In the genomic region with DNA sequence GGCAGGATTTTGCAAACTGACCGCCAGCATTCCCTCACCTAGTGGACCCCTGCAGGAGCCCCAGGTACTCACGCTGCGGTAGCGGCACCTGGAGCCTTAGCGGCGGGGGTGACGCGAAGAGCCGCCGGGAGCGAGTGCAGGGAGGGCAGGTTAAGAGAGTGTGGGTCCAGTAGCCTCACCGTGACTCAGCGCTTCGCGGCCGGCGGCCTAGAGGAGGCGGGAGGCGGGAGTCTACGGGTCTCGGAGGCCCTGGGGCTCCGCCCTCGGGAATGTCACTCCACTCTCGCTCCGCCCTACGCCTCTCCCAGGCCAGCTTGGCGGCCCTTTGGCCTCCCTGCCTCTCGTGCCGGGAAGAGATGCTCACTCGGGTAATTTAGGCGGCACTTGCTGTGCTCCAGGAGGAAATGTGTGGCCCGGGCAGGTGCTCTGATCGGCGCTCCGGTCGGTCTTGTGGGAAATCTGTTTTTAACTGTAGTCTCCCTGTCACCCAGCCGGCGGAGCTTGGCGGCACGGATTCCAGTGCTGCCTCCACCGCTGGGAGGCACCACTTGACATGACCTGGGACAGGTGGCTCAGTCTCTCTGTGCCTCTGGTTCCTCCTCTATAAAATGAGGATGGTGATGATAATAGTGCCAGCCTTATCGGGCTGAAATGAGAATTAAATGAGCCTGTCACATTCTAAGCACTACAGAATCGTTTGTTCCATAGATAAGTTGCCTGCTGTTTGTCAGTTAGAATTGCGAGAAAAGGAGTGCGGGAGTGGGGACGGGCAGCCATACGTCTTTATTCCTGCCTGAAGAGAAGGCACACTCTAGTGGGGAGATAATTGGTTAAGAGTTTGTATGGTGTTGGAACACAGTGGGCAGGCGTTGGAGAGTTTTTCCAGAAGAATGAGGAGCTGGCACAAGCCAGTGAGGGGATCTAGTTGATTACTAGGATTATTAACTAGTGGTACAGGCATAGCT, we compare ENCODE assay signal across 8 cellular contexts. TPM values are rescaled to one million over a fixed set of nuclear protein-coding genes. Genes with fewer than 3 reads are reported as not detected.
A peak's percentile ranks its signal among the peaks of the same experiment; 100 is the strongest.
DNase-seq lines count a peak whose midpoint lies in the region; ATAC-seq lines count a peak whose summit lies in the region.

A gene (minus strand): TSS at position 216 of the 965 bp plus-strand sequence. CDS start 2,076 bp downstream, outside the sequence.

- H3K9me3 Mint-ChIP-seq in activated CD4-positive, alpha-beta T cell treated with anti-CD3 and anti-CD28 coated beads for 36 hours (ENCODE audit: low read depth) = no peaks in the 10 kb centered on the region

- ATAC-seq in GM19025 (IDR thresholded peaks at IDR 0.05; ENCODE audit: low read depth, unreplicated experiment) (peak; percentile 98), HG03196 (IDR thresholded peaks at IDR 0.05; ENCODE audit: unreplicated experiment) (peak; percentile 99), left lobe of liver (peak; percentile 99)
- ATAC-seq in activated CD4-positive, alpha-beta T cell treated with anti-CD3 and anti-CD28 coated beads for 36 hours = peak; percentile 95

- peak within 1 kb of the TSS; percentile 47 for H3K27ac Mint-ChIP-seq in activated CD4-positive, alpha-beta T cell treated with anti-CD3 and anti-CD28 coated beads for 36 hours

- DNase-seq in AG20443 (ENCODE audit: low spot score) (peak; percentile 93), NCI-H446 (lab: John Stamatoyannopoulos, UW) (peak; percentile 60 to 85), dedifferentiated amniotic fluid mesenchymal stem cell (ENCODE audit: extremely low spot score) (peak; percentile 65), left lobe of liver (ENCODE audit: low spot score) (peak; percentile 88)
- DNase-seq in activated CD4-positive, alpha-beta T cell treated with anti-CD3 and anti-CD28 coated beads for 36 hours = peak; percentile 77
- peak; percentile 54 for DNase-seq in stimulated activated CD4-positive, alpha-beta T cell treated with anti-CD3 and anti-CD28 coated beads, Interleukin-4, amount 100 ng/mL, for 1 hour

- H3K36me3 Mint-ChIP-seq in activated CD4-positive, alpha-beta T cell treated with anti-CD3 and anti-CD28 coated beads for 36 hours (ENCODE audit: low read depth) = no peaks in the 10 kb centered on the region

- POLR2A ChIA-PET in activated CD4-positive, alpha-beta T cell treated with anti-CD3 and anti-CD28 coated beads for 36 hours (lab: Charles Lee) = no interaction called here

- H3K27me3 Mint-ChIP-seq in activated CD4-positive, alpha-beta T cell treated with anti-CD3 and anti-CD28 coated beads for 36 hours = peaks cover 2% of the 10 kb centered on the region

- CTCF ChIA-PET in activated CD4-positive, alpha-beta T cell treated with anti-CD3 and anti-CD28 coated beads for 36 hours (lab: Charles Lee) = interaction anchor here (0.6 to 1.6 kb wide), 5 partner anchors 12 to 893 kb away, joined by 3 to 5 read pairs (median 3); no protein-coding TSS in a partner anchor

- intact Hi-C loops in activated CD4-positive, alpha-beta T cell treated with anti-CD3 and anti-CD28 coated beads for 36 hours (cut with DNase I, micrococcal nuclease) = loop anchor here (5.0 to 10.0 kb wide), 2 partner anchors 179 to 181 kb away; no protein-coding TSS in a partner anchor

- peaks cover 4% of the 10 kb centered on the region for H3K4me1 Mint-ChIP-seq in activated CD4-positive, alpha-beta T cell treated with anti-CD3 and anti-CD28 coated beads for 36 hours

- peak within 1 kb of the TSS; percentile 75 for H3K4me3 Mint-ChIP-seq in activated CD4-positive, alpha-beta T cell treated with anti-CD3 and anti-CD28 coated beads for 36 hours

RNA-seq across cellular contexts. Expression of the gene that starts here (rescaled TPM):
- total RNA-seq in activated CD4-positive, alpha-beta T cell treated with anti-CD3 and anti-CD28 coated beads for 36 hours = 1 to 10 TPM; 1.4 to 2.3 TPM
- 19.3 TPM for total RNA-seq in left lobe of liver

Comparison
In these comparisons a context has a peak if more than half of its experiments do, and no peak if none do; other contexts are left out.
1. Peak in every context shown above with its lines: DNase-seq and ATAC-seq.